8 cellular contexts compared by ENCODE assay signal in the genomic region with DNA sequence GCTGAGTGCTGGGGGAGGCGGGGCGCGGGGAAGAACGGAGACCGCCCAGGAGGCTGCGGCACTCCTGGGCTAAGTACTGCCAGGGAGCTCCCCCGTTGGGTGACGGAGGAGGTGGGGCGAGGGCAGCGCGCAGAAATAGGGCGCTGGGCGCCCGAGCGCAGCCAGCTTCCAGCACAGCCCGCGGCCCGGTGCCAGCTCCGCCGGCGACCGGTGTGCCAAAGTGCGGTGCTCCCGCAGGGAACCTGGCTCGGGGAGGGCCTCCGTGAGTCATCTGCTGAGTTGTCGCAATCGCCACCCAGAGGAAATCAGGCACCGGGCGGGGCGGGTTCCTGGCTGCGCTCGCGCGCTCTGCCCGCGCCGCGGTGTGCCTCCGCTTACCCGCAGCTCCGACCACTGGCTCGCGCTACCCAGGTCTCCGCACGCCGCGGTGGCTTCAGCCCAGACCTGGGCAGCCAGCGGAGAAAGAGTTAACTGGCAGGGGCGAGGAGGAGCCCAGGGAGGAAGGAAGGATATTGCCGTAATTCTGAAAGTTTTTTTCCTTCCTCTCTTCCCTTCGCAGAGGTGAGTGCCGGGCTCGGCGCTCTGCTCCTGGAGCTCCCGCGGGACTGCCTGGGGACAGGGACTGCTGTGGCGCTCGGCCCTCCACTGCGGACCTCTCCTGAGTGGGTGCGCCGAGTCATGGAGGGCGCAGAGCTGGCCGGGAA. TPM values are rescaled to one million over a fixed set of nuclear protein-coding genes. Genes with fewer than 3 reads are reported as not detected.
DNase-seq lines count a peak whose midpoint lies in the region; ATAC-seq lines count a peak whose summit lies in the region.

A gene (plus strand): TSS at position 164 of the 704 bp plus-strand sequence. CDS start 515 bp downstream, at position 679.

- no peaks in the 10 kb centered on the region for H3K4me1 ChIP-seq in HUES48 (ENCODE audit: control insufficient read depth, insufficient read depth, low read length)

- peak within 1 kb of the TSS; percentile 99 for H3K4me3 Mint-ChIP-seq in T-helper 17 cell

- peaks cover 67% of the 10 kb centered on the region for H3K27me3 ChIP-seq in HUES48 (ENCODE audit: control insufficient read depth, insufficient read depth, low read length)

- H3K27me3 Mint-ChIP-seq in T-helper 17 cell, result peaks cover 5% of the 10 kb centered on the region

- H3K4me1 Mint-ChIP-seq in T-helper 17 cell, result peaks cover 27% of the 10 kb centered on the region

- DNase-seq in DMS153 treated with DMSO at 0.1 percent for 48 hours (lab: John Stamatoyannopoulos, UW; ENCODE audit: unreplicated experiment), result peak; percentile 45
- peak; percentile 36 to 58 (median 51) for DNase-seq in T-helper 17 cell
- peak; percentile 38 for DNase-seq in amniotic stem cell (lab: John Stamatoyannopoulos, UW)
- peak; percentile 85 for DNase-seq in left cardiac atrium
- peak; percentile 75 for DNase-seq in renal cortical epithelial cell (ENCODE audit: low read depth)
- no peak for DNase-seq in COLO829 (ENCODE audit: low spot score)

- H3K9ac ChIP-seq in HUES48 (ENCODE audit: low read depth, low read length), result peak within 1 kb of the TSS; percentile 28; the same call in 1 of the 2 replicates

- H3K27ac Mint-ChIP-seq in T-helper 17 cell, result peak within 1 kb of the TSS; percentile 92

- no peak within 1 kb of the TSS for H3K27ac ChIP-seq in HUES48 (ENCODE audit: low read depth, low read length)

- intact Hi-C loops in left cardiac atrium (cut with DNase I), result no loop called here

- H3K36me3 Mint-ChIP-seq in T-helper 17 cell (ENCODE audit: low read depth), result peaks cover 2% of the 10 kb centered on the region

- peak within 1 kb of the TSS; percentile 83 for H3K4me3 ChIP-seq in HUES48 (ENCODE audit: low read depth, low read length)

- H3K9me3 ChIP-seq in HUES48 (ENCODE audit: control insufficient read depth, insufficient read depth, low read length) (no peaks in the 10 kb centered on the region), T-helper 17 cell (ENCODE audit: control insufficient read depth, low read length, poor library complexity, severe bottlenecking) (no peaks in the 10 kb centered on the region)

- ATAC-seq in GM21423 (IDR thresholded peaks at IDR 0.05; ENCODE audit: unreplicated experiment), result peak; percentile 69
- peak; percentile 90 for ATAC-seq in T-helper 17 cell
- peak; percentile 90 to 91 for ATAC-seq in left cardiac atrium

- H3K36me3 ChIP-seq in HUES48 (ENCODE audit: control insufficient read depth, insufficient read depth, low read length), result no peaks in the 10 kb centered on the region

RNA-seq across cellular contexts. Expression of the gene that starts here (rescaled TPM):
- total RNA-seq in T-helper 17 cell, result 1 to 10 TPM; 4.1 to 5.0 TPM
- total RNA-seq in left cardiac atrium, result 10 to 100 TPM; 34.0 to 39.0 TPM
- total RNA-seq in renal cortical epithelial cell, result 6.7 and 18.9 TPM in 2 replicates
